Comparison of ENCODE assay signal across 11 cellular contexts in genomic region chr2:197377670-197378069, GRCh38. TPM values are rescaled to one million over a fixed set of nuclear protein-coding genes. Genes with fewer than 3 reads are reported as not detected.
A peak's percentile ranks its signal among the peaks of the same experiment; 100 is the strongest.
DNase-seq lines count a peak whose midpoint lies in the region; ATAC-seq and TF ChIP-seq lines count a peak whose summit lies in the region.
"Had no signal": no experiment of that assay in that cellular context is flagged by ENCODE, and none has a peak within 500 bp of the region (broad histone marks: within the 10 kb centered on the region; RNA-seq: fewer than 3 reads in every experiment).

No MANE protein-coding gene starts in this region.

- no peaks in the 10 kb centered on the region for H3K27me3 Mint-ChIP-seq in activated naive CD8-positive, alpha-beta T cell treated with anti-CD3 and anti-CD28 coated beads, Interleukin-2, amount 50 U/mL, for 24 hours
- peaks cover 0 to 4% of the 10 kb centered on the region in 2 donors for H3K27me3 Mint-ChIP-seq in stimulated activated naive B cell treated with anti-CD40 and anti-IgM and Interleukin-4, amounts not matched to agents 10 μg/mL and 1 μg/mL and 100 μg/mL, for 72 hours

- peak overlapping the region; percentile 34 for H3K27ac Mint-ChIP-seq in activated naive CD8-positive, alpha-beta T cell treated with anti-CD3 and anti-CD28 coated beads, Interleukin-2, amount 50 U/mL, for 24 hours
- peak overlapping the region; percentile 85 for H3K27ac Mint-ChIP-seq in stimulated activated naive B cell treated with anti-CD40 and anti-IgM and Interleukin-4, amounts not matched to agents 10 μg/mL and 1 μg/mL and 100 μg/mL, for 72 hours

- no peaks in the 10 kb centered on the region for H3K36me3 ChIP-seq in gastroesophageal sphincter
- H3K36me3 ChIP-seq: SJSA1 had no signal

- 53 to 95% methylated on average over 4 to 9 of the region's 9 CpGs for WGBS in gastroesophageal sphincter (ENCODE audit: low coverage in 1 of 2), 2 donors

- H3K4me3 ChIP-seq in gastroesophageal sphincter: no peak overlapping the region
- H3K4me3 ChIP-seq: SJSA1 had no signal

- no peak for TF ChIP-seq EP300 in gastroesophageal sphincter (IDR thresholded peaks at IDR 0.05)

- ATAC-seq in GM18505 (IDR thresholded peaks at IDR 0.05; ENCODE audit: unreplicated experiment) (peak; percentile 64), HG02852 (IDR thresholded peaks at IDR 0.05; ENCODE audit: unreplicated experiment) (peak; percentile 68), gastroesophageal sphincter (no peak)
- no peak for ATAC-seq in activated naive CD8-positive, alpha-beta T cell treated with anti-CD3 and anti-CD28 coated beads, Interleukin-2, amount 50 U/mL, for 24 hours
- ATAC-seq in stimulated activated naive B cell treated with anti-CD40 and anti-IgM and Interleukin-4, amounts not matched to agents 10 μg/mL and 1 μg/mL and 100 μg/mL, for 72 hours (replicated peaks): no peak

- TF ChIP-seq CTCF in gastroesophageal sphincter (IDR thresholded peaks at IDR 0.05): no peak

- no peak overlapping the region for H3K27ac ChIP-seq in gastroesophageal sphincter
- H3K27ac ChIP-seq: C4-2B, RWPE1, SJSA1 had no signal

- H3K4me3 Mint-ChIP-seq in activated naive CD8-positive, alpha-beta T cell treated with anti-CD3 and anti-CD28 coated beads, Interleukin-2, amount 50 U/mL, for 24 hours: no peak overlapping the region
- peak overlapping the region in 1 of 2 donors; percentile 25 for H3K4me3 Mint-ChIP-seq in stimulated activated naive B cell treated with anti-CD40 and anti-IgM and Interleukin-4, amounts not matched to agents 10 μg/mL and 1 μg/mL and 100 μg/mL, for 72 hours

- no peaks in the 10 kb centered on the region for H3K9me3 Mint-ChIP-seq in activated naive CD8-positive, alpha-beta T cell treated with anti-CD3 and anti-CD28 coated beads, Interleukin-2, amount 50 U/mL, for 24 hours
- H3K9me3 Mint-ChIP-seq in stimulated activated naive B cell treated with anti-CD40 and anti-IgM and Interleukin-4, amounts not matched to agents 10 μg/mL and 1 μg/mL and 100 μg/mL, for 72 hours: no peaks in the 10 kb centered on the region

- H3K36me3 Mint-ChIP-seq in activated naive CD8-positive, alpha-beta T cell treated with anti-CD3 and anti-CD28 coated beads, Interleukin-2, amount 50 U/mL, for 24 hours (ENCODE audit: low read depth): no peaks in the 10 kb centered on the region
- H3K36me3 Mint-ChIP-seq in stimulated activated naive B cell treated with anti-CD40 and anti-IgM and Interleukin-4, amounts not matched to agents 10 μg/mL and 1 μg/mL and 100 μg/mL, for 72 hours: peaks cover 0 to 2% of the 10 kb centered on the region in 2 donors

- H3K27me3 ChIP-seq in gastroesophageal sphincter: no peaks in the 10 kb centered on the region
- H3K27me3 ChIP-seq: SJSA1 had no signal

- no peaks in the 10 kb centered on the region for H3K9me3 ChIP-seq in gastroesophageal sphincter
- H3K9me3 ChIP-seq: SJSA1 had no signal

- TF ChIP-seq POLR2A in GM18505 (IDR thresholded peaks at IDR 0.05; ENCODE audit: borderline replicate concordance, extremely low read depth, insufficient read depth, insufficient read length): no peak
- TF ChIP-seq POLR2A in gastroesophageal sphincter (IDR thresholded peaks at IDR 0.05): no peak

- H3K4me1 ChIP-seq in gastroesophageal sphincter: peaks cover 0 to 13% (median 3%) of the 10 kb centered on the region in 3 donors

- peaks cover 23% of the 10 kb centered on the region for H3K4me1 Mint-ChIP-seq in activated naive CD8-positive, alpha-beta T cell treated with anti-CD3 and anti-CD28 coated beads, Interleukin-2, amount 50 U/mL, for 24 hours
- peaks cover 16 to 33% of the 10 kb centered on the region in 2 donors for H3K4me1 Mint-ChIP-seq in stimulated activated naive B cell treated with anti-CD40 and anti-IgM and Interleukin-4, amounts not matched to agents 10 μg/mL and 1 μg/mL and 100 μg/mL, for 72 hours

- no peak for DNase-seq in activated naive CD8-positive, alpha-beta T cell treated with anti-CD3 and anti-CD28 coated beads, Interleukin-2, amount 50 U/mL, for 24 hours
- DNase-seq in stimulated activated naive B cell treated with anti-CD40 and anti-IgM and Interleukin-4, amounts not matched to agents 10 μg/mL and 1 μg/mL and 100 μg/mL, for 72 hours: no peak
- DNase-seq in amniotic stem cell (lab: John Stamatoyannopoulos, UW): no peak
- DNase-seq in cerebellar cortex (ENCODE audit: low spot score): no peak
- DNase-seq: NCI-H524 treated with DMSO at 0.1 percent for 48 hours had no signal

RNA-seq across cellular contexts. Expression of gene SF3B1, which starts 57.2 kb away (rescaled TPM):
- 100 to 1,000 TPM; 111 to 309 (median 188) TPM for total RNA-seq in gastroesophageal sphincter

Comparison
In these comparisons a context has a peak if more than half of its experiments do, and no peak if none do; other contexts are left out.
1. ATAC-seq: peak in GM18505 (single experiment) and HG02852 (single experiment); none in activated naive CD8-positive, alpha-beta T cell treated with anti-CD3 and anti-CD28 coated beads, Interleukin-2, amount 50 U/mL, for 24 hours (single experiment), stimulated activated naive B cell treated with anti-CD40 and anti-IgM and Interleukin-4, amounts not matched to agents 10 μg/mL and 1 μg/mL and 100 μg/mL, for 72 hours (0 of 2) and gastroesophageal sphincter (single experiment).